8 cellular contexts compared by ENCODE assay signal in genomic region chrX:103918584-103919335, GRCh38.
DNase-seq lines count a peak whose midpoint lies in the region; ATAC-seq and TF ChIP-seq lines count a peak whose summit lies in the region.

No MANE protein-coding gene starts in this region.

- H3K9me3 Mint-ChIP-seq in stimulated activated memory B cell treated with anti-CD40 and anti-IgM and Interleukin-4, amounts not matched to agents 10 μg/mL and 1 μg/mL and 100 μg/mL, for 72 hours: no peaks in the 10 kb centered on the region

- no peaks in the 10 kb centered on the region for H3K9me3 ChIP-seq in muscle layer of colon (ENCODE audit: low read length)

- H3K4me1 Mint-ChIP-seq in stimulated activated memory B cell treated with anti-CD40 and anti-IgM and Interleukin-4, amounts not matched to agents 10 μg/mL and 1 μg/mL and 100 μg/mL, for 72 hours: peaks cover 12% of the 10 kb centered on the region

- no peaks in the 10 kb centered on the region for H3K4me1 ChIP-seq in muscle layer of colon (ENCODE audit: insufficient read depth, low read length)

- H3K36me3 Mint-ChIP-seq in stimulated activated memory B cell treated with anti-CD40 and anti-IgM and Interleukin-4, amounts not matched to agents 10 μg/mL and 1 μg/mL and 100 μg/mL, for 72 hours: no peaks in the 10 kb centered on the region

- DNase-seq in COR-L47 (lab: John Stamatoyannopoulos, UW) (peak; percentile 57), NCI-H774 (lab: John Stamatoyannopoulos, UW) (peak; percentile 53), activated T-cell treated with anti-CD3 and anti-CD28 coated beads for 24 hours (ENCODE audit: low read depth) (peak; percentile 42), erythroblast (lab: John Stamatoyannopoulos, UW) (peak; percentile 20 to 27)

- H3K27me3 ChIP-seq in muscle layer of colon (ENCODE audit: control insufficient read depth in 1 of 2, insufficient read depth in 2 of 2, low read length in 2 of 2): no peaks in the 10 kb centered on the region

- H3K4me3 ChIP-seq in muscle layer of colon (ENCODE audit: low read depth in 1 of 2, low read length in 2 of 2): peak overlapping the region; percentile 49 to 57

- no peak for TF ChIP-seq POLR2A in erythroblast (IDR thresholded peaks at IDR 0.05; ENCODE audit: low read length)

- peak overlapping the region; percentile 25 for H3K27ac ChIP-seq in muscle layer of colon (ENCODE audit: low read depth, low read length)

- H3K4me3 Mint-ChIP-seq in stimulated activated memory B cell treated with anti-CD40 and anti-IgM and Interleukin-4, amounts not matched to agents 10 μg/mL and 1 μg/mL and 100 μg/mL, for 72 hours: peak overlapping the region; percentile 92

- H3K9ac ChIP-seq in muscle layer of colon (ENCODE audit: low read length): no peak overlapping the region

- H3K27ac Mint-ChIP-seq in stimulated activated memory B cell treated with anti-CD40 and anti-IgM and Interleukin-4, amounts not matched to agents 10 μg/mL and 1 μg/mL and 100 μg/mL, for 72 hours: peak overlapping the region; percentile 93

- ATAC-seq in GM19397 (IDR thresholded peaks at IDR 0.05; ENCODE audit: unreplicated experiment) (peak; percentile 70), HG03469 (IDR thresholded peaks at IDR 0.05; ENCODE audit: unreplicated experiment) (peak; percentile 50)
- peak; percentile 92 for ATAC-seq in stimulated activated memory B cell treated with anti-CD40 and anti-IgM and Interleukin-4, amounts not matched to agents 10 μg/mL and 1 μg/mL and 100 μg/mL, for 72 hours

- H3K36me3 ChIP-seq in muscle layer of colon (ENCODE audit: insufficient read depth, low read length): no peaks in the 10 kb centered on the region

- H3K27me3 Mint-ChIP-seq in stimulated activated memory B cell treated with anti-CD40 and anti-IgM and Interleukin-4, amounts not matched to agents 10 μg/mL and 1 μg/mL and 100 μg/mL, for 72 hours: no peaks in the 10 kb centered on the region

Comparison
In these comparisons a context has a peak if more than half of its experiments do, and no peak if none do; other contexts are left out.
1. Peak in every context shown above with its lines: DNase-seq, ATAC-seq, H3K4me3 ChIP-seq and H3K27ac ChIP-seq.